ENCODE assay signal across 2 cellular contexts in genomic region chr2:17555150-17555549, GRCh38.
TF ChIP-seq lines count a peak whose summit lies in the region.

No MANE protein-coding gene starts in this region.

TF ChIP-seq in liver, 16 proteins besides CTCF, POLR2A, EP300 and RAD21:
- TF ChIP-seq HNF4A (conservative IDR thresholded peaks at IDR 0.05) (peak in 1 of 2 donors; percentile 25), MAX (IDR thresholded peaks at IDR 0.05) (peak; percentile 12), ZBTB33 (IDR thresholded peaks at IDR 0.05) (no peak), REST (IDR thresholded peaks at IDR 0.05) (no peak), NR2F2 (IDR thresholded peaks at IDR 0.05) (no peak), RXRA (IDR thresholded peaks at IDR 0.05) (no peak)

TF ChIP-seq in HepG2, 621 proteins besides CTCF, POLR2A, EP300 and RAD21:
- TF ChIP-seq SNRNP70 (IDR thresholded peaks at IDR 0.05; ENCODE audit: low read depth, low read length) = no peak
- no peak for TF ChIP-seq MIER2 (CRISPR knock-in tag; IDR thresholded peaks at IDR 0.05)
- TF ChIP-seq ZNF788 (CRISPR knock-in tag; IDR thresholded peaks at IDR 0.05; ENCODE audit: borderline replicate concordance) = no peak
- TF ChIP-seq ARHGAP35 (CRISPR knock-in tag; IDR thresholded peaks at IDR 0.05; ENCODE audit: borderline replicate concordance) = no peak
- no peak for TF ChIP-seq ZSCAN9 (CRISPR knock-in tag; IDR thresholded peaks at IDR 0.05; ENCODE audit: borderline replicate concordance)
- TF ChIP-seq ISL2 (CRISPR knock-in tag; IDR thresholded peaks at IDR 0.05) = no peak
